ENCODE assay signal across 8 cellular contexts in the genomic region with DNA sequence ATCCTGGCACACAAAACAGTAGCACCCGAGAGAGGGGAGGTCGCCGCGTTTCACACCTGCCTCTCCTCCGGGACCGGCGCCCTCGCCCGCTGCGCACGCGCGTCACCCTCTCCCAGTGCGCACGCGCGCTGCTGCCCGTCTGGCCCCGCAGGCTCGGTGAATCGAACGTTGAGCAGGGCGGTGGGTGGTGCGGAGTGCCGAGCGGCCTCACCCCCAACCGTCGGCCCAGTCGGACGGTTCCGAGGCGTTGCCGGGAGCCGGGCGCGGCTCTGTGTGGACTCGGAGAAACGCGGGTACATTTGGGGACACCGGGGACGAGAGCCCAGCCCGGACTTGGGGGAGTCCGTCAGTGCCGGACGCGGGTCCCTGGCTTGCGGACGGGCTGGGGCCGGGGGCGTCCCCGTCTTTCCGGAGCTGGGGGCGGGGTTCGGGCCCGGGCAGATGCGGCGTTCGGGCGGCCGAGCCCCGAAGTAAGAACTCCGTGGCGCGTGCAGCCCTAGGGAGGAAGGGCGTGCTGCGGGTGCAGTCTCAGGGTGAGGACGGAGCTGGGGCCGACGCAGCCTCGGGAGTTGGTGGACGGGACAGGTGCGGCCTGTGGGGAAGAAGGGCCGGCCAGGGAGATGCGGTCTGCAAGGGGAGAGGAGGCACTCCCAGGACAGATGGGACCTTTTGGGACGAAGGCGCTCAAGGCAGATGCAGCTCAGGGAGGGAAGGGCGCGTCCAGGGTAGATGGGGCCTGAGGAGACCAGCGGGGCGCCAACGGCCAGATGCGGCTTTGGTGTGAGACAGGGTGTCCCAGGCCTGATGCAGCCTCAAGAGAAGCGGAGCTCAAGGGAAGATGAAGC.
A peak's percentile ranks its signal among the peaks of the same experiment; 100 is the strongest.
DNase-seq lines count a peak whose midpoint lies in the region; TF ChIP-seq lines count a peak whose summit lies in the region.

A gene with protein sequence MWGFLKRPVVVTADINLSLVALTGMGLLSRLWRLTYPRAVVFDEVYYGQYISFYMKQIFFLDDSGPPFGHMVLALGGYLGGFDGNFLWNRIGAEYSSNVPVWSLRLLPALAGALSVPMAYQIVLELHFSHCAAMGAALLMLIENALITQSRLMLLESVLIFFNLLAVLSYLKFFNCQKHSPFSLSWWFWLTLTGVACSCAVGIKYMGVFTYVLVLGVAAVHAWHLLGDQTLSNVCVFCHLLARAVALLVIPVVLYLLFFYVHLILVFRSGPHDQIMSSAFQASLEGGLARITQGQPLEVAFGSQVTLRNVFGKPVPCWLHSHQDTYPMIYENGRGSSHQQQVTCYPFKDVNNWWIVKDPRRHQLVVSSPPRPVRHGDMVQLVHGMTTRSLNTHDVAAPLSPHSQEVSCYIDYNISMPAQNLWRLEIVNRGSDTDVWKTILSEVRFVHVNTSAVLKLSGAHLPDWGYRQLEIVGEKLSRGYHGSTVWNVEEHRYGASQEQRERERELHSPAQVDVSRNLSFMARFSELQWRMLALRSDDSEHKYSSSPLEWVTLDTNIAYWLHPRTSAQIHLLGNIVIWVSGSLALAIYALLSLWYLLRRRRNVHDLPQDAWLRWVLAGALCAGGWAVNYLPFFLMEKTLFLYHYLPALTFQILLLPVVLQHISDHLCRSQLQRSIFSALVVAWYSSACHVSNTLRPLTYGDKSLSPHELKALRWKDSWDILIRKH (plus strand): TSS at position 138 of the 845 bp plus-strand sequence. CDS start 1,301 bp downstream, outside the sequence.

- peak within 1 kb of the TSS; percentile 94 for H3K4me2 ChIP-seq in Loucy (ENCODE audit: low read depth, low read length, poor library complexity, severe bottlenecking)

- DNase-seq in DMS79 treated with DMSO at 0.1 percent for 48 hours (lab: John Stamatoyannopoulos, UW): peak; percentile 94
- peak; percentile 53 for DNase-seq in GOT3 (lab: John Stamatoyannopoulos, UW)
- DNase-seq in SHP77 treated with DMSO at 0.1 percent for 48 hours (lab: John Stamatoyannopoulos, UW): peak; percentile 81
- DNase-seq in activated naive CD4-positive, alpha-beta T cell (lab: John Stamatoyannopoulos, UW): peak; percentile 72 to 82 (median 78)
- peak; percentile 64 for DNase-seq in foreskin melanocyte
- DNase-seq in stromal cell of bone marrow (ENCODE audit: low read depth): peak; percentile 61

- no peak for TF ChIP-seq CTCF in Loucy (conservative IDR thresholded peaks at IDR 0.05; ENCODE audit: low read length)

- H3K79me2 ChIP-seq in Loucy (ENCODE audit: insufficient read depth, low read length): peaks cover 21% of the 10 kb centered on the region

- no peaks in the 10 kb centered on the region for H3K9me2 ChIP-seq in Loucy (replicated peaks; ENCODE audit: low read depth, low read length)

- H3K9ac ChIP-seq in Loucy (ENCODE audit: low read depth, low read length, poor library complexity, severe bottlenecking): peak within 1 kb of the TSS; percentile 91

- H4K20me1 ChIP-seq in Loucy (ENCODE audit: insufficient read depth, low read length, poor library complexity, severe bottlenecking): peaks cover 5% of the 10 kb centered on the region

- H2AFZ ChIP-seq in Loucy (ENCODE audit: low read length) (peak within 1 kb of the TSS; percentile 98), neuron (ENCODE audit: low read depth, low read length) (peak within 1 kb of the TSS; percentile 44)

- H3K27me3 ChIP-seq in Loucy (ENCODE audit: insufficient read depth, low read length, poor library complexity, severe bottlenecking) (no peaks in the 10 kb centered on the region), neuron (ENCODE audit: insufficient read depth, low read length) (no peaks in the 10 kb centered on the region)

- H3K9me3 ChIP-seq in Loucy (ENCODE audit: insufficient read depth, low read depth, low read length): no peaks in the 10 kb centered on the region
- H3K9me3 ChIP-seq in neuron (ENCODE audit: low read length): no peaks in the 10 kb centered on the region

- H3K36me3 ChIP-seq in Loucy (ENCODE audit: insufficient read depth, low read length) (peaks cover 26% of the 10 kb centered on the region; the same call in 1 of the 2 replicates), neuron (ENCODE audit: insufficient read depth, low read length) (peaks cover 34% of the 10 kb centered on the region)

- H3K4me1 ChIP-seq in Loucy (ENCODE audit: insufficient read depth, low read length, poor library complexity, severe bottlenecking): peaks cover 14% of the 10 kb centered on the region
- peaks cover 5% of the 10 kb centered on the region for H3K4me1 ChIP-seq in neuron (ENCODE audit: insufficient read depth, low read length)

- H3F3A ChIP-seq in Loucy (ENCODE audit: low read depth): no peaks in the 10 kb centered on the region

- H3K4me3 ChIP-seq in Loucy (ENCODE audit: low read length, poor library complexity, severe bottlenecking) (peak within 1 kb of the TSS; percentile 93), neuron (ENCODE audit: low read length) (peak within 1 kb of the TSS; percentile 78)

Comparison
In these comparisons a context has a peak if more than half of its experiments do, and no peak if none do; other contexts are left out.
1. Peak in every context shown above with its lines: DNase-seq and H3K4me3 ChIP-seq.